Comparison of ENCODE assay signal across 20 cellular contexts in genomic region chr20:15342987-15343639, GRCh38.
DNase-seq lines count a peak whose midpoint lies in the region; ATAC-seq and TF ChIP-seq lines count a peak whose summit lies in the region.
"Had no signal": no experiment of that assay in that cellular context is flagged by ENCODE, and none has a peak within 500 bp of the region (broad histone marks: within the 10 kb centered on the region; RNA-seq: fewer than 3 reads in every experiment).

No MANE protein-coding gene starts in this region.

- TF ChIP-seq CTCF in GM10266 (IDR thresholded peaks at IDR 0.05; ENCODE audit: control insufficient read depth, insufficient read depth, low read depth, missing control alignments): no peak

- peak; percentile 89 for ATAC-seq in left lobe of liver
- ATAC-seq in sciatic nerve: peak; percentile 91
- ATAC-seq: GM12878 had no signal

- intact Hi-C loops in sciatic nerve (cut with DNase I): no loop called here

- DNase-seq in AG08395 (ENCODE audit: low spot score) (peak; percentile 7), astrocyte of the hippocampus (ENCODE audit: low read depth, low spot score) (peak; percentile 7), left lobe of liver (ENCODE audit: low spot score) (peak; percentile 45), sciatic nerve (ENCODE audit: low spot score) (no peak), NCI-H446 (lab: John Stamatoyannopoulos, UW) (no peak), NCI-H128 (lab: John Stamatoyannopoulos, UW; ENCODE audit: unreplicated experiment) (no peak), dermis blood vessel endothelial cell (no peak), GM10266 (ENCODE audit: extremely low spot score) (no peak)
- DNase-seq: AML-193; Caco-2; DMS53; HCEC 1CT; NCI-H1694; NCI-H2107; NCI-H226; NCI-H69; NK-92 treated with Interleukin-12 subunit alpha and Interleukin-12 subunit beta, amount 100 ng/mL, for 24 hours; OCI-M1; RPMI8226 had no signal

Comparison
In these comparisons a context has a peak if more than half of its experiments do, and no peak if none do; other contexts are left out.
1. DNase-seq: peak in AG08395 (single experiment), astrocyte of the hippocampus (single experiment) and left lobe of liver (single experiment); none in sciatic nerve (single experiment), NCI-H446 (0 of 2), NCI-H128 (single experiment), dermis blood vessel endothelial cell (single experiment) and GM10266 (single experiment).